ENCODE assay signal across 8 cellular contexts in the genomic region with DNA sequence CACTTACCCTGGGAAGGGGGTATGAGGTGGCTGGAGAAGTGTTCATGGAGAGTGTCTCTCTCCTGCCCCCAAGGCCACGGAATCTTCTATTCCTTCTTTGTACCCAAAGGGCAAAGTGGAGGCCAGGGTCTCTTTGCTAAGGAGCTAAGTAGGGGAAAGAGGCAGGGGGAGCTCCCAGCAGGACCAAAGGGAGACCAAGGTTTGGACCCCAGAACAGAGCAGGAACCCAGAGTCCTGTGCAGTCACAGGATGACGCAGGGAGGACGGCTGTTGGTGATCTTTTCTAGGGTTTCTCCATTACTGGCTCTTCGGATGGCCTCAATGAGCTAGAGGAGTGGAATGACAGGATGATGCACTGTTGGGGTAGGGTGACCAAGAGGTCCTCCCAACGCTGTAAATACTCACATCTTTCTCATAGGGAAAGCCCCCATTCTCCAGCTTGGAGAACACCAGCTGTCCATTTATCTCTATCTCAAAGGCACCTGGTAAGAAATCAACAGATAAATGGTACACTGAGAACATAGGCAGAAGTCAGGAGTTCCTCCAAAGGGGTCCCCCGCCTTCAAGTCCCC. TPM values are rescaled to one million over a fixed set of nuclear protein-coding genes. Genes with fewer than 3 reads are reported as not detected.
A peak's percentile ranks its signal among the peaks of the same experiment; 100 is the strongest.
DNase-seq lines count a peak whose midpoint lies in the region; ATAC-seq and TF ChIP-seq lines count a peak whose summit lies in the region.

No MANE protein-coding gene starts in this region.

- TF ChIP-seq CTCF in right lobe of liver (IDR thresholded peaks at IDR 0.05) (no peak), tibial nerve (IDR thresholded peaks at IDR 0.05) (no peak)

- DNase-seq in activated T-cell treated with anti-CD3 and anti-CD28 coated beads, Interleukin-2, amount 50 U/mL, for 72 hours = no peak
- DNase-seq in activated T-cell treated with anti-CD3 and anti-CD28 coated beads for 4 hours = no peak
- no peak for DNase-seq in adipocyte (ENCODE audit: low read depth)
- DNase-seq in right lobe of liver = no peak
- no peak for DNase-seq in tibial nerve (ENCODE audit: low spot score in 2 of 2)
- no peak for DNase-seq in middle frontal gyrus (ENCODE audit: extremely low spot score, low spot score)
- DNase-seq in NCI-H524 (lab: John Stamatoyannopoulos, UW) = no peak
- DNase-seq in inferior parietal cortex (ENCODE audit: extremely low spot score) = no peak

- H3K9me3 ChIP-seq in adipocyte (ENCODE audit: control insufficient read depth, low read length) = no peaks in the 10 kb centered on the region
- no peaks in the 10 kb centered on the region for H3K9me3 ChIP-seq in right lobe of liver
- H3K9me3 ChIP-seq in tibial nerve = no peaks in the 10 kb centered on the region

- ATAC-seq in activated T-cell treated with anti-CD3 and anti-CD28 coated beads, Interleukin-2, amount 50 U/mL, for 72 hours (replicated peaks in 1 of 2) = no peak
- ATAC-seq in right lobe of liver = no peak

- TF ChIP-seq EP300 in tibial nerve (IDR thresholded peaks at IDR 0.05) = no peak

- peak overlapping the region; percentile 98 for H3K4me3 ChIP-seq in adipocyte (ENCODE audit: low read length)
- H3K4me3 ChIP-seq in right lobe of liver = peak overlapping the region; percentile 56 to 93 (median 74)
- peak overlapping the region; percentile 86 to 95 (median 90) for H3K4me3 ChIP-seq in tibial nerve

- H3K4me3 Mint-ChIP-seq in activated T-cell treated with anti-CD3 and anti-CD28 coated beads, Interleukin-2, amount 50 U/mL, for 72 hours = peak overlapping the region; percentile 95 to 97

- H3K27me3 Mint-ChIP-seq in activated T-cell treated with anti-CD3 and anti-CD28 coated beads, Interleukin-2, amount 50 U/mL, for 72 hours (ENCODE audit: low read depth) = no peaks in the 10 kb centered on the region

- whole genome bisulfite sequencing in right lobe of liver (ENCODE audit: insufficient coverage, low coverage, low lambda C conversion rate, missing lambda C conversion rate) = 79% methylated on average over 2 of the region's 6 CpGs
- WGBS in tibial nerve, 2 donors = 61 to 62% methylated on average over 6 of the region's 6 CpGs

- H3K36me3 ChIP-seq in adipocyte (ENCODE audit: control insufficient read depth, insufficient read depth, low read length, severe bottlenecking) (peaks cover 16% of the 10 kb centered on the region), right lobe of liver (peaks cover 0 to 3% (median 0%) of the 10 kb centered on the region in 4 donors), tibial nerve (peaks cover 0 to 50% (median 0%) of the 10 kb centered on the region in 3 donors)

- H3K9me3 Mint-ChIP-seq in activated T-cell treated with anti-CD3 and anti-CD28 coated beads, Interleukin-2, amount 50 U/mL, for 72 hours = no peaks in the 10 kb centered on the region

- peaks cover 0 to 3% of the 10 kb centered on the region in 2 donors for H3K36me3 Mint-ChIP-seq in activated T-cell treated with anti-CD3 and anti-CD28 coated beads, Interleukin-2, amount 50 U/mL, for 72 hours (ENCODE audit: insufficient read depth in 2 of 2)

- TF ChIP-seq POLR2A in right lobe of liver (IDR thresholded peaks at IDR 0.05) = no peak
- TF ChIP-seq POLR2A in tibial nerve (IDR thresholded peaks at IDR 0.05) = no peak

- H3K27me3 ChIP-seq in adipocyte (replicated peaks; ENCODE audit: control insufficient read depth, insufficient read depth, low read length) (no peaks in the 10 kb centered on the region), right lobe of liver (no peaks in the 10 kb centered on the region), tibial nerve (no peaks in the 10 kb centered on the region)

- H3K27ac ChIP-seq in right lobe of liver (peak overlapping the region in 1 of 3 donors; percentile 91), tibial nerve (peak overlapping the region; percentile 68 to 95 (median 89))

- H3K27ac Mint-ChIP-seq in activated T-cell treated with anti-CD3 and anti-CD28 coated beads, Interleukin-2, amount 50 U/mL, for 72 hours = peak overlapping the region; percentile 79

- peak overlapping the region; percentile 88 for H3K9ac ChIP-seq in adipocyte (ENCODE audit: low read length)

- peaks cover 9% of the 10 kb centered on the region for H3K4me1 ChIP-seq in adipocyte (ENCODE audit: control insufficient read depth, insufficient read depth, low read length)
- peaks cover 0 to 8% (median 3%) of the 10 kb centered on the region in 4 donors for H3K4me1 ChIP-seq in right lobe of liver
- peaks cover 0 to 24% (median 8%) of the 10 kb centered on the region in 4 donors for H3K4me1 ChIP-seq in tibial nerve

- H3K4me1 Mint-ChIP-seq in activated T-cell treated with anti-CD3 and anti-CD28 coated beads, Interleukin-2, amount 50 U/mL, for 72 hours (ENCODE audit: low read depth) = peaks cover 18% of the 10 kb centered on the region

- intact Hi-C loops in right lobe of liver (cut with DNase I) = loop anchor here in 1 of 2 donors (5.0 kb wide), 1 partner anchor 57 kb away; no protein-coding TSS in a partner anchor

RNA-seq across cellular contexts. Expression of gene MIEN1, which starts 1.0 kb away (rescaled TPM):
- 10 to 100 TPM; 39.4 to 40.1 TPM for total RNA-seq in activated T-cell treated with anti-CD3 and anti-CD28 coated beads, Interleukin-2, amount 50 U/mL, for 72 hours
- total RNA-seq in right lobe of liver (10 to 100 TPM; 23.1 to 61.6 (median 29.0) TPM), tibial nerve (10 to 100 TPM; 29.8 to 65.3 (median 43.5) TPM)

RNA-seq across cellular contexts. Expression of gene GRB7, which starts 8.4 kb away (rescaled TPM):
- 1 to 10 TPM; 3.5 to 6.0 TPM for total RNA-seq in activated T-cell treated with anti-CD3 and anti-CD28 coated beads, Interleukin-2, amount 50 U/mL, for 72 hours
- 10 to 100 TPM in 2 of 6 experiments, 1 to 10 TPM in 4; 2.1 to 10.9 (median 7.5) TPM for total RNA-seq in right lobe of liver
- total RNA-seq in tibial nerve = under 1 TPM in 3 of 4 donors, not detected in 1; 0.21 to 0.39 (median 0.30) TPM

RNA-seq across cellular contexts. Expression of gene ERBB2, which starts 29.5 kb away (rescaled TPM):
- total RNA-seq in activated T-cell treated with anti-CD3 and anti-CD28 coated beads, Interleukin-2, amount 50 U/mL, for 72 hours = 10 to 100 TPM in 1 of 2 donors, 1 to 10 TPM in 1; 8.2 to 12.1 TPM
- total RNA-seq in right lobe of liver (10 to 100 TPM in 5 of 6 experiments, 1 to 10 TPM in 1; 8.9 to 40.4 (median 26.2) TPM), tibial nerve (100 to 1,000 TPM; 101 to 131 (median 114) TPM)

RNA-seq across cellular contexts. Expression of gene PGAP3, which starts 41.5 kb away (rescaled TPM):
- 10 to 100 TPM in 1 of 2 donors, 1 to 10 TPM in 1; 8.5 to 12.8 TPM for total RNA-seq in activated T-cell treated with anti-CD3 and anti-CD28 coated beads, Interleukin-2, amount 50 U/mL, for 72 hours
- total RNA-seq in right lobe of liver (10 to 100 TPM in 5 of 6 experiments, 1 to 10 TPM in 1; 9.7 to 25.7 (median 18.3) TPM), tibial nerve (10 to 100 TPM; 10.9 to 16.5 (median 15.1) TPM)
